ENCODE assay signal across 2 cellular contexts in the genomic region with DNA sequence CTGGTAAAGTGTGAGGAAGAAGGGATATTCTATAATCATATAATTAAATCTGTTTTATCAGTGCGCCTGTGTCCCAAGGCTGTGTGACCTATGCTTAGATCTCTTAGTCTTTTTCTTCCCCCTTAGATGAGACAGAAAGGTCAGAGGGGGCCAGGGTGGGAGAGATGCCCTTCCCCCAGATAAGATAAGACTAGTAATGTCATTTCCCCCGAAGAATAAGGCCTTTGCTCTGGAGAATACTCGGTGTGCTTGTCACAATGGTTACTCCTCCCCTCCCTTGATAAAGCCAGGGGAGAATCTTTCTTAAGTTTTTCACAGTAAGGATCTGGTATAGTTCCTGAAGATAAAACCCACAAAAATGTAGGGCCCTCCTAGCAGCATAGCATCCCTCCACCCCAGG.
TF ChIP-seq lines count a peak whose summit lies in the region.

No MANE protein-coding gene starts in this region.

TF ChIP-seq in GM23338, 12 proteins besides CTCF, POLR2A, EP300 and RAD21:
- TF ChIP-seq, protein P1, sequence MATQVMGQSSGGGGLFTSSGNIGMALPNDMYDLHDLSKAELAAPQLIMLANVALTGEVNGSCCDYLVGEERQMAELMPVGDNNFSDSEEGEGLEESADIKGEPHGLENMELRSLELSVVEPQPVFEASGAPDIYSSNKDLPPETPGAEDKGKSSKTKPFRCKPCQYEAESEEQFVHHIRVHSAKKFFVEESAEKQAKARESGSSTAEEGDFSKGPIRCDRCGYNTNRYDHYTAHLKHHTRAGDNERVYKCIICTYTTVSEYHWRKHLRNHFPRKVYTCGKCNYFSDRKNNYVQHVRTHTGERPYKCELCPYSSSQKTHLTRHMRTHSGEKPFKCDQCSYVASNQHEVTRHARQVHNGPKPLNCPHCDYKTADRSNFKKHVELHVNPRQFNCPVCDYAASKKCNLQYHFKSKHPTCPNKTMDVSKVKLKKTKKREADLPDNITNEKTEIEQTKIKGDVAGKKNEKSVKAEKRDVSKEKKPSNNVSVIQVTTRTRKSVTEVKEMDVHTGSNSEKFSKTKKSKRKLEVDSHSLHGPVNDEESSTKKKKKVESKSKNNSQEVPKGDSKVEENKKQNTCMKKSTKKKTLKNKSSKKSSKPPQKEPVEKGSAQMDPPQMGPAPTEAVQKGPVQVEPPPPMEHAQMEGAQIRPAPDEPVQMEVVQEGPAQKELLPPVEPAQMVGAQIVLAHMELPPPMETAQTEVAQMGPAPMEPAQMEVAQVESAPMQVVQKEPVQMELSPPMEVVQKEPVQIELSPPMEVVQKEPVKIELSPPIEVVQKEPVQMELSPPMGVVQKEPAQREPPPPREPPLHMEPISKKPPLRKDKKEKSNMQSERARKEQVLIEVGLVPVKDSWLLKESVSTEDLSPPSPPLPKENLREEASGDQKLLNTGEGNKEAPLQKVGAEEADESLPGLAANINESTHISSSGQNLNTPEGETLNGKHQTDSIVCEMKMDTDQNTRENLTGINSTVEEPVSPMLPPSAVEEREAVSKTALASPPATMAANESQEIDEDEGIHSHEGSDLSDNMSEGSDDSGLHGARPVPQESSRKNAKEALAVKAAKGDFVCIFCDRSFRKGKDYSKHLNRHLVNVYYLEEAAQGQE (IDR thresholded peaks at IDR 0.05; ENCODE audit: unreplicated experiment): no peak

TF ChIP-seq in WTC11, 78 proteins besides CTCF, POLR2A, EP300 and RAD21 (continued from another document):
- TF ChIP-seq, protein P2, sequence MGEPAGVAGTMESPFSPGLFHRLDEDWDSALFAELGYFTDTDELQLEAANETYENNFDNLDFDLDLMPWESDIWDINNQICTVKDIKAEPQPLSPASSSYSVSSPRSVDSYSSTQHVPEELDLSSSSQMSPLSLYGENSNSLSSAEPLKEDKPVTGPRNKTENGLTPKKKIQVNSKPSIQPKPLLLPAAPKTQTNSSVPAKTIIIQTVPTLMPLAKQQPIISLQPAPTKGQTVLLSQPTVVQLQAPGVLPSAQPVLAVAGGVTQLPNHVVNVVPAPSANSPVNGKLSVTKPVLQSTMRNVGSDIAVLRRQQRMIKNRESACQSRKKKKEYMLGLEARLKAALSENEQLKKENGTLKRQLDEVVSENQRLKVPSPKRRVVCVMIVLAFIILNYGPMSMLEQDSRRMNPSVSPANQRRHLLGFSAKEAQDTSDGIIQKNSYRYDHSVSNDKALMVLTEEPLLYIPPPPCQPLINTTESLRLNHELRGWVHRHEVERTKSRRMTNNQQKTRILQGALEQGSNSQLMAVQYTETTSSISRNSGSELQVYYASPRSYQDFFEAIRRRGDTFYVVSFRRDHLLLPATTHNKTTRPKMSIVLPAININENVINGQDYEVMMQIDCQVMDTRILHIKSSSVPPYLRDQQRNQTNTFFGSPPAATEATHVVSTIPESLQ (CRISPR knock-in tag; IDR thresholded peaks at IDR 0.05): no peak
- TF ChIP-seq, protein P3, sequence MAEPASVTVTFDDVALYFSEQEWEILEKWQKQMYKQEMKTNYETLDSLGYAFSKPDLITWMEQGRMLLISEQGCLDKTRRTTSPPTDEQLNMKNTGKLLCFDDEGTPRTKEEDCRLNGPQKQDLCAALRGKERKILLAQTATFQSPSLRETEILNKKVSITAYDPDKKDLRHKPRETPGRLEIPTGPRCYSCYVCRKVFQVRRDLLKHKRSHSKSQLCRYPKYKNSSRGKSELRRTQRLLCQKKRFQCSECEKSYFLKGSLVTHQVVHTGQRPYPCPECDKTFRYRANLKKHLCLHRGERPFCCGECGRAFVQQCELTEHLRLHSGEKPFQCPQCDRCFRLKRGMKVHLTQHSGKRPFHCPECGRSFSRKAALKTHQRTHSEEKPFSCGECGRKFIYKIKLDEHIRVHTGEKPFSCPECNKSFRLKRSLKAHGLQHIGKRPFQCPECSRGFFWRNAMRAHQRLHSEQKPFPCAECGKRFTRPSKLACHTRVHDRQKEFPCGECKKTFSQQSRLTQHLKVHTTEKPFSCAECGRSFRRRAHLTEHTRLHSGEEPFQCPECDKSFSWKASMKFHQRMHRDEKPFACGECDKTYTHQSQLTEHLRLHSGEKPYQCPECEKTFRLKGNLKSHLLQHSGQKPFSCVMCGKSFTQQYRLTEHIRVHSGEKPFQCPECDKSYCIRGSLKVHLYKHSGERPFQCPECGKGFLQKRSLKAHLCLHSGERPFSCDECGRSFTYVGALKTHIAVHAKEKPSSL (CRISPR knock-in tag; conservative IDR thresholded peaks at IDR 0.05): no peak
- TF ChIP-seq SP1 (CRISPR knock-in tag; conservative IDR thresholded peaks at IDR 0.05): no peak
- TF ChIP-seq EMX1 (CRISPR knock-in tag; IDR thresholded peaks at IDR 0.05): no peak
- TF ChIP-seq, protein P4, sequence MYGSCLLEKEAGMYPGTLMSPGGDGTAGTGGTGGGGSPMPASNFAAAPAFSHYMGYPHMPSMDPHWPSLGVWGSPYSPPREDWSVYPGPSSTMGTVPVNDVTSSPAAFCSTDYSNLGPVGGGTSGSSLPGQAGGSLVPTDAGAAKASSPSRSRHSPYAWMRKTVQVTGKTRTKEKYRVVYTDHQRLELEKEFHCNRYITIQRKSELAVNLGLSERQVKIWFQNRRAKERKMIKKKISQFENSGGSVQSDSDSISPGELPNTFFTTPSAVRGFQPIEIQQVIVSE (CRISPR knock-in tag; IDR thresholded peaks at IDR 0.05; ENCODE audit: borderline replicate concordance): no peak
- TF ChIP-seq, protein P5, sequence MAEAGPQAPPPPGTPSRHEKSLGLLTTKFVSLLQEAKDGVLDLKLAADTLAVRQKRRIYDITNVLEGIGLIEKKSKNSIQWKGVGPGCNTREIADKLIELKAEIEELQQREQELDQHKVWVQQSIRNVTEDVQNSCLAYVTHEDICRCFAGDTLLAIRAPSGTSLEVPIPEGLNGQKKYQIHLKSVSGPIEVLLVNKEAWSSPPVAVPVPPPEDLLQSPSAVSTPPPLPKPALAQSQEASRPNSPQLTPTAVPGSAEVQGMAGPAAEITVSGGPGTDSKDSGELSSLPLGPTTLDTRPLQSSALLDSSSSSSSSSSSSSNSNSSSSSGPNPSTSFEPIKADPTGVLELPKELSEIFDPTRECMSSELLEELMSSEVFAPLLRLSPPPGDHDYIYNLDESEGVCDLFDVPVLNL (CRISPR knock-in tag; IDR thresholded peaks at IDR 0.05; ENCODE audit: borderline replicate concordance, low read depth): no peak
- TF ChIP-seq ZNF263 (CRISPR knock-in tag; IDR thresholded peaks at IDR 0.05; ENCODE audit: low read depth): no peak
- TF ChIP-seq, protein P6, sequence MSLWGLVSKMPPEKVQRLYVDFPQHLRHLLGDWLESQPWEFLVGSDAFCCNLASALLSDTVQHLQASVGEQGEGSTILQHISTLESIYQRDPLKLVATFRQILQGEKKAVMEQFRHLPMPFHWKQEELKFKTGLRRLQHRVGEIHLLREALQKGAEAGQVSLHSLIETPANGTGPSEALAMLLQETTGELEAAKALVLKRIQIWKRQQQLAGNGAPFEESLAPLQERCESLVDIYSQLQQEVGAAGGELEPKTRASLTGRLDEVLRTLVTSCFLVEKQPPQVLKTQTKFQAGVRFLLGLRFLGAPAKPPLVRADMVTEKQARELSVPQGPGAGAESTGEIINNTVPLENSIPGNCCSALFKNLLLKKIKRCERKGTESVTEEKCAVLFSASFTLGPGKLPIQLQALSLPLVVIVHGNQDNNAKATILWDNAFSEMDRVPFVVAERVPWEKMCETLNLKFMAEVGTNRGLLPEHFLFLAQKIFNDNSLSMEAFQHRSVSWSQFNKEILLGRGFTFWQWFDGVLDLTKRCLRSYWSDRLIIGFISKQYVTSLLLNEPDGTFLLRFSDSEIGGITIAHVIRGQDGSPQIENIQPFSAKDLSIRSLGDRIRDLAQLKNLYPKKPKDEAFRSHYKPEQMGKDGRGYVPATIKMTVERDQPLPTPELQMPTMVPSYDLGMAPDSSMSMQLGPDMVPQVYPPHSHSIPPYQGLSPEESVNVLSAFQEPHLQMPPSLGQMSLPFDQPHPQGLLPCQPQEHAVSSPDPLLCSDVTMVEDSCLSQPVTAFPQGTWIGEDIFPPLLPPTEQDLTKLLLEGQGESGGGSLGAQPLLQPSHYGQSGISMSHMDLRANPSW (CRISPR knock-in tag; conservative IDR thresholded peaks at IDR 0.05; ENCODE audit: low read depth): no peak
- TF ChIP-seq, protein P7, sequence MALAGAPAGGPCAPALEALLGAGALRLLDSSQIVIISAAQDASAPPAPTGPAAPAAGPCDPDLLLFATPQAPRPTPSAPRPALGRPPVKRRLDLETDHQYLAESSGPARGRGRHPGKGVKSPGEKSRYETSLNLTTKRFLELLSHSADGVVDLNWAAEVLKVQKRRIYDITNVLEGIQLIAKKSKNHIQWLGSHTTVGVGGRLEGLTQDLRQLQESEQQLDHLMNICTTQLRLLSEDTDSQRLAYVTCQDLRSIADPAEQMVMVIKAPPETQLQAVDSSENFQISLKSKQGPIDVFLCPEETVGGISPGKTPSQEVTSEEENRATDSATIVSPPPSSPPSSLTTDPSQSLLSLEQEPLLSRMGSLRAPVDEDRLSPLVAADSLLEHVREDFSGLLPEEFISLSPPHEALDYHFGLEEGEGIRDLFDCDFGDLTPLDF (CRISPR knock-in tag; IDR thresholded peaks at IDR 0.05): no peak
- TF ChIP-seq MXD4 (CRISPR knock-in tag; IDR thresholded peaks at IDR 0.05; ENCODE audit: borderline replicate concordance): no peak
- TF ChIP-seq KAT7 (CRISPR knock-in tag; IDR thresholded peaks at IDR 0.05; ENCODE audit: borderline replicate concordance): no peak
- no peak for TF ChIP-seq GTF2I (CRISPR knock-in tag; conservative IDR thresholded peaks at IDR 0.05)
- no peak for TF ChIP-seq SOX15 (CRISPR knock-in tag; IDR thresholded peaks at IDR 0.05)
- TF ChIP-seq ZNF232 (CRISPR knock-in tag; IDR thresholded peaks at IDR 0.05): no peak
TF ChIP-seq in WTC11: peak in this region for 0.
